Comparison of ENCODE assay signal across 17 cellular contexts in genomic region chr15:68480296-68480695, GRCh38. TPM values are rescaled to one million over a fixed set of nuclear protein-coding genes. Genes with fewer than 3 reads are reported as not detected.
DNase-seq lines count a peak whose midpoint lies in the region; ATAC-seq and TF ChIP-seq lines count a peak whose summit lies in the region.
"Had no signal": no experiment of that assay in that cellular context is flagged by ENCODE, and none has a peak within 500 bp of the region (broad histone marks: within the 10 kb centered on the region; RNA-seq: fewer than 3 reads in every experiment).

No MANE protein-coding gene starts in this region.

- H2AK5ac ChIP-seq in IMR-90 (ENCODE audit: low read depth, low read length) = peak overlapping the region; percentile 31; the same call in 1 of the 2 replicates

- H4K20me1 ChIP-seq in IMR-90 (ENCODE audit: insufficient read depth, low read length) (no peaks in the 10 kb centered on the region), osteoblast (ENCODE audit: insufficient read depth, low read length) (no peaks in the 10 kb centered on the region)

- H3K4me3 ChIP-seq in IMR-90 (ENCODE audit: insufficient read depth, low read depth, low read length) (no peak overlapping the region), brain microvascular endothelial cell (ENCODE audit: low read depth, low read length) (no peak overlapping the region), osteoblast (ENCODE audit: insufficient read depth, low read length) (no peak overlapping the region), thoracic aorta (no peak overlapping the region)
- H3K4me3 ChIP-seq: GM12878 had no signal

- 0 out of 2 replicates have a peak overlapping the region, but pooled peaks have one; percentile 66 for H3K14ac ChIP-seq in IMR-90 (replicated peaks; ENCODE audit: low read depth, low read length)

- peak overlapping the region; percentile 77 for H2BK120ac ChIP-seq in IMR-90 (ENCODE audit: low read depth, low read length)

- H3K27ac ChIP-seq in IMR-90 (ENCODE audit: insufficient read depth, low read length) (no peak overlapping the region), brain microvascular endothelial cell (peak overlapping the region; percentile 60), osteoblast (ENCODE audit: low read depth, low read length) (peak overlapping the region; percentile 98), thoracic aorta (peak overlapping the region; percentile 86 to 89)
- H3K27ac ChIP-seq: C4-2B, RWPE1 had no signal

- no peak overlapping the region for H2AK9ac ChIP-seq in IMR-90 (replicated peaks; ENCODE audit: low read depth, low read length, poor library complexity)

- H4K91ac ChIP-seq in IMR-90 (ENCODE audit: insufficient read depth, low read depth, low read length) = peak overlapping the region; percentile 46

- CTCF ChIA-PET in IMR-90 (lab: Yijun Ruan, JAX) = interaction anchor here (1.3 kb wide), 1 partner anchor 70 kb away, joined by 4 read pairs; no protein-coding TSS in a partner anchor

- H3K9me1 ChIP-seq in IMR-90 (ENCODE audit: insufficient read depth, low read length) = peaks cover 6% of the 10 kb centered on the region

- H4K8ac ChIP-seq in IMR-90 (ENCODE audit: low read depth in 2 of 2, low read length in 2 of 2) = 0 out of 4 replicates have a peak overlapping the region, but pooled peaks of 1 of the 2 experiments have one; percentile 3

- H3K9me3 ChIP-seq in IMR-90 (ENCODE audit: control insufficient read depth, insufficient read depth, low read length) = no peaks in the 10 kb centered on the region
- H3K9me3 ChIP-seq in osteoblast (ENCODE audit: low read depth, low read length) = no peaks in the 10 kb centered on the region
- H3K9me3 ChIP-seq in thoracic aorta = no peaks in the 10 kb centered on the region

- 100% methylated on average over 1 of the region's 5 CpGs; no CpG with 5 or more reads in 1 of the 2 experiments for WGBS in IMR-90 (ENCODE audit: extremely low coverage in 2 of 2, insufficient read length in 1 of 2), 2 experiments

- peaks cover 7% of the 10 kb centered on the region for H3K27me3 ChIP-seq in IMR-90 (ENCODE audit: control insufficient read depth, insufficient read depth, low read length)
- no peaks in the 10 kb centered on the region for H3K27me3 ChIP-seq in brain microvascular endothelial cell (replicated peaks)
- H3K27me3 ChIP-seq in osteoblast (ENCODE audit: insufficient read depth, low read length) = no peaks in the 10 kb centered on the region
- no peaks in the 10 kb centered on the region for H3K27me3 ChIP-seq in thoracic aorta (replicated peaks; ENCODE audit: insufficient read depth)

- H3K4me2 ChIP-seq in IMR-90 (ENCODE audit: low read depth, low read length) (no peak overlapping the region), osteoblast (ENCODE audit: insufficient read depth, low read length) (peak overlapping the region; percentile 65)

- no peak for TF ChIP-seq CTCF in IMR-90 (conservative IDR thresholded peaks at IDR 0.05; ENCODE audit: low read depth, low read length)
- TF ChIP-seq CTCF in brain microvascular endothelial cell (IDR thresholded peaks at IDR 0.05; ENCODE audit: low read depth, low read length, missing control alignments) = no peak
- no peak for TF ChIP-seq CTCF in osteoblast (IDR thresholded peaks at IDR 0.05; ENCODE audit: extremely low read depth, low read depth, low read length)
- TF ChIP-seq CTCF in thoracic aorta (IDR thresholded peaks at IDR 0.05) = no peak

- peak overlapping the region; percentile 56 for H3K4ac ChIP-seq in IMR-90 (ENCODE audit: low read depth, low read length)

- H3K36me3 ChIP-seq in IMR-90 (ENCODE audit: control insufficient read depth, insufficient read depth, low read length) (no peaks in the 10 kb centered on the region), brain microvascular endothelial cell (replicated peaks) (no peaks in the 10 kb centered on the region), osteoblast (ENCODE audit: insufficient read depth, low read length) (no peaks in the 10 kb centered on the region), thoracic aorta (no peaks in the 10 kb centered on the region)

- H3K79me2 ChIP-seq in osteoblast (ENCODE audit: insufficient read depth, low read length) = no peaks in the 10 kb centered on the region

- no peak for DNase-seq in IMR-90
- no peak for DNase-seq in brain microvascular endothelial cell
- no peak for DNase-seq in osteoblast (ENCODE audit: insufficient read length, low spot score, missing footprints)
- DNase-seq in thoracic aorta (ENCODE audit: low spot score) = no peak
- DNase-seq in NCI-H526 treated with DMSO at 0.1 percent for 48 hours (lab: John Stamatoyannopoulos, UW) = no peak
- DNase-seq in sciatic nerve (ENCODE audit: low spot score) = no peak
- no peak for DNase-seq in activated CD4-positive, alpha-beta T cell treated with anti-CD3 and anti-CD28 coated beads, Interleukin-2, amount 50 U/mL, for 4 hours
- DNase-seq: DND-41, KBM-7, MV-4-11, NCI-H1417, NCI-H2029, NCI-H2171, NCI-H446 had no signal

- no peak overlapping the region for H2AFZ ChIP-seq in IMR-90 (replicated peaks; ENCODE audit: low read length, poor library complexity)
- no peak overlapping the region for H2AFZ ChIP-seq in osteoblast (ENCODE audit: low read length)

- ATAC-seq in IMR-90 (ENCODE audit: low read depth) (no peak), thoracic aorta (ENCODE audit: insufficient number of reproducible peaks, low FRiP score, low read depth) (no peak), sciatic nerve (no peak)
- ATAC-seq: GM12878 had no signal

- no peak for TF ChIP-seq POLR2A in IMR-90 (IDR thresholded peaks at IDR 0.05; ENCODE audit: low read depth, low read length)

- peaks cover 19% of the 10 kb centered on the region for H3K4me1 ChIP-seq in IMR-90 (ENCODE audit: control insufficient read depth, insufficient read depth, low read length)
- peaks cover 34% of the 10 kb centered on the region for H3K4me1 ChIP-seq in osteoblast (ENCODE audit: insufficient read depth, low read length)
- H3K4me1 ChIP-seq in thoracic aorta (ENCODE audit: control insufficient read depth in 1 of 2, low read depth in 2 of 2) = peaks cover 27 to 51% of the 10 kb centered on the region in 2 donors

- intact Hi-C loops in IMR-90 (cut with micrococcal nuclease) (no loop called here), sciatic nerve (cut with DNase I) (no loop called here)

- no peak overlapping the region for H2BK5ac ChIP-seq in IMR-90 (ENCODE audit: low read depth, low read length, poor library complexity, severe bottlenecking)

- in situ Hi-C loops in IMR-90 (cut with MboI; ENCODE audit: low sequenced_read_pairs) = no loop called here
- in situ Hi-C loops in brain microvascular endothelial cell (cut with HindIII; ENCODE audit: low pct_ligation_motif_present, low sequenced_read_pairs) = no loop called here

- no peak overlapping the region for H4K5ac ChIP-seq in IMR-90 (ENCODE audit: low read depth, low read length)

- H2BK20ac ChIP-seq in IMR-90 (ENCODE audit: low read depth, low read length) = peak overlapping the region; percentile 67; the same call in 1 of the 2 replicates

- H3K79me1 ChIP-seq in IMR-90 (ENCODE audit: low read depth in 1 of 2, low read length in 2 of 2) = no peaks in the 10 kb centered on the region

- H3K23ac ChIP-seq in IMR-90 (ENCODE audit: low read depth, low read length) = peak overlapping the region; percentile 46; the same call in 1 of the 2 replicates

- H3K18ac ChIP-seq in IMR-90 (ENCODE audit: low read depth, low read length) = no peak overlapping the region

- POLR2A ChIA-PET in IMR-90 (lab: Charles Lee; ENCODE audit: unreplicated experiment) = interaction anchor here (1.1 kb wide), 1 partner anchor 24 kb away, joined by 4 read pairs; no protein-coding TSS in a partner anchor

- dilution Hi-C loops in IMR-90 (cut with HindIII; ENCODE audit: low sequenced_read_pairs, unreplicated experiment) = no loop called here

- 0 out of 3 replicates have a peak overlapping the region, but pooled peaks have one; percentile 3 for H2BK15ac ChIP-seq in IMR-90 (ENCODE audit: low read depth, low read length)

- no peak overlapping the region for H3K56ac ChIP-seq in IMR-90 (ENCODE audit: extremely low read depth, insufficient read depth, low read length)

- BruUV-seq in IMR-90 (replicated peaks; lab: Mats Ljungman, UMichigan) = no TSS peak

- no peak overlapping the region for H3K9ac ChIP-seq in IMR-90 (ENCODE audit: low read depth, low read length)

- TF ChIP-seq RAD21 in IMR-90 (IDR thresholded peaks at IDR 0.05; ENCODE audit: low read length) = no peak

TF ChIP-seq in IMR-90, 13 proteins besides CTCF, POLR2A, EP300 and RAD21 (continues in another document):
- TF ChIP-seq CHD1 (IDR thresholded peaks at IDR 0.05; ENCODE audit: low read depth, low read length) = no peak
- TF ChIP-seq NFE2L2 (IDR thresholded peaks at IDR 0.05; ENCODE audit: low read depth, low read length) = no peak
- TF ChIP-seq RFX5 (IDR thresholded peaks at IDR 0.05; ENCODE audit: low read depth, low read length) = no peak
- no peak for TF ChIP-seq BHLHE40 (IDR thresholded peaks at IDR 0.05; ENCODE audit: low read depth, low read length)
- TF ChIP-seq RCOR1 (IDR thresholded peaks at IDR 0.05; ENCODE audit: insufficient replicate concordance, low read length) = no peak
- no peak for TF ChIP-seq USF2 (IDR thresholded peaks at IDR 0.05; ENCODE audit: low read depth, low read length)
- no peak for TF ChIP-seq SMC3 (IDR thresholded peaks at IDR 0.05; ENCODE audit: low read depth, low read length)
- no peak for TF ChIP-seq MAZ (IDR thresholded peaks at IDR 0.05; ENCODE audit: borderline replicate concordance, low read depth, low read length)
- no peak for TF ChIP-seq MXI1 (IDR thresholded peaks at IDR 0.05; ENCODE audit: borderline replicate concordance, low read depth, low read length)
- no peak for TF ChIP-seq CEBPB (IDR thresholded peaks at IDR 0.05; ENCODE audit: low read depth, low read length)

RNA-seq across cellular contexts. Expression of gene ITGA11, which starts 48.3 kb away (rescaled TPM):
- total RNA-seq in IMR-90 (2012; rRNA removed) (2.5 and 4.1 TPM in 2 replicates), osteoblast (567 and 697 TPM in 2 replicates), thoracic aorta (100 to 1,000 TPM; 246 to 360 TPM), sciatic nerve (10.3 TPM)
- polyA plus RNA-seq in IMR-90 (2012; rRNA removed) = 5.6 and 6.6 TPM in 2 replicates
- polyA plus RNA-seq in IMR-90 (2012; cell fraction: cytosol; rRNA removed) = 3.0 and 5.8 TPM in 2 replicates
- polyA plus RNA-seq in IMR-90 (2012; cell fraction: nucleus; rRNA removed; ENCODE audit: low replicate concordance) = 6.2 and 6.6 TPM in 2 replicates

Comparison
In these comparisons a context has a peak if more than half of its experiments do, and no peak if none do; other contexts are left out.
1. RNA of gene ITGA11, which starts 48.3 kb away (total RNA-seq): 567 to 697 TPM in osteoblast and 246 to 360 TPM in thoracic aorta; 10.3 TPM in sciatic nerve (single experiment) and 2.5 to 4.1 TPM in IMR-90; every median in the first group is over 10 times any median in the second.